In the genomic region with DNA sequence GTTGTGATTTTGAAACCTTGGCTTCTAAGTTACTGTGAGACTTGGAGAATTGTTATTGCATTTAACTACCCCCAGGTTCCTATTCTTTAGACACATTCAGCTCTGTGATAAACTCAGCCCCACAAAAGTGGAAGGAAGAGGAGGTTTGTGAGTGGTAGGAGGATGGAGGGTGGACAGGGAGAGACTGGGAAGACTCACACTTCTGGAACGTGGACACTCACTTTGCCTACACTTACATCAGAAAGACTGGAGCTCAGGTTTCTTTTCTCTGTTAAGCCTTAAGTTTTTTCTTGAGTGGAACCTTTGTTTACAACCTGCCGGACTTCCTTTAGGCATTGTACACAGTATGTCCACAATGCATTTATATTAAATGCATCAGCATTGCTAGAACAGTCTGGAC, we compare ENCODE assay signal across 17 cellular contexts.
DNase-seq lines count a peak whose midpoint lies in the region; ATAC-seq and TF ChIP-seq lines count a peak whose summit lies in the region.
"Had no signal": no experiment of that assay in that cellular context is flagged by ENCODE, and none has a peak within 500 bp of the region (broad histone marks: within the 10 kb centered on the region; RNA-seq: fewer than 3 reads in every experiment).

No MANE protein-coding gene starts in this region.

- H3K4me3 ChIP-seq in esophagus muscularis mucosa (no peak overlapping the region), trophoblast cell (ENCODE audit: low read depth, low read length) (no peak overlapping the region)
- H3K4me3 ChIP-seq: SK-N-MC had no signal

- no peak for TF ChIP-seq CTCF in esophagus muscularis mucosa (IDR thresholded peaks at IDR 0.05)

- TF ChIP-seq EP300 in esophagus muscularis mucosa (IDR thresholded peaks at IDR 0.05) = no peak

- H3K9me3 ChIP-seq in esophagus muscularis mucosa (no peaks in the 10 kb centered on the region), trophoblast cell (ENCODE audit: insufficient read depth, low read depth, low read length) (no peaks in the 10 kb centered on the region)

- peaks cover 3% of the 10 kb centered on the region for H3K36me3 Mint-ChIP-seq in effector memory CD8-positive, alpha-beta T cell (ENCODE audit: insufficient read depth)
- H3K36me3 Mint-ChIP-seq: activated naive CD8-positive, alpha-beta T cell treated with anti-CD3 and anti-CD28 coated beads, Interleukin-2, amount 10 ng/mL, durations not matched to agents 7 days and 5 days had no signal

- H3K4me1 Mint-ChIP-seq in effector memory CD8-positive, alpha-beta T cell (ENCODE audit: low read depth in 2 of 2) = no peaks in the 10 kb centered on the region
- H3K4me1 Mint-ChIP-seq: neural crest cell had no signal

- H3K27ac ChIP-seq in esophagus muscularis mucosa (replicated peaks in 1 of 4) (peak overlapping the region; percentile 21 to 48 (median 36)), trophoblast cell (ENCODE audit: low read depth, low read length) (no peak overlapping the region)
- H3K27ac ChIP-seq: SK-N-MC, VCaP had no signal

- ATAC-seq in GM18517 (IDR thresholded peaks at IDR 0.05; ENCODE audit: unreplicated experiment) = no peak
- ATAC-seq in effector memory CD8-positive, alpha-beta T cell (replicated peaks) = no peak
- no peak for ATAC-seq in sciatic nerve

- no peak overlapping the region for H3K9ac ChIP-seq in trophoblast cell (ENCODE audit: low read length)

- 35% methylated on average over 2 of the region's 2 CpGs for WGBS in esophagus muscularis mucosa
- no CpG with 5 or more reads among the region's 2 CpGs for WGBS in trophoblast cell (ENCODE audit: extremely low coverage, insufficient coverage, insufficient read length)

- no peak overlapping the region for H3K4me2 ChIP-seq in trophoblast cell (ENCODE audit: low read length)

- no peak overlapping the region for H3K23ac ChIP-seq in trophoblast cell (ENCODE audit: low read length)

- H3K14ac ChIP-seq in trophoblast cell (ENCODE audit: low read length) = no peak overlapping the region

- H3K79me2 ChIP-seq in trophoblast cell (ENCODE audit: control insufficient read depth, insufficient read depth, low read length, poor library complexity) = no peaks in the 10 kb centered on the region

- H3K27me3 ChIP-seq in esophagus muscularis mucosa (no peaks in the 10 kb centered on the region), trophoblast cell (ENCODE audit: insufficient read depth, low read length) (no peaks in the 10 kb centered on the region)

- H3K4ac ChIP-seq in trophoblast cell (ENCODE audit: low read depth, low read length) = no peak overlapping the region

- TF ChIP-seq POLR2A in esophagus muscularis mucosa (IDR thresholded peaks at IDR 0.05; ENCODE audit: low read depth) = no peak

- no peak overlapping the region for H4K12ac ChIP-seq in trophoblast cell (ENCODE audit: low read depth, low read length)

- H3K18ac ChIP-seq in trophoblast cell (ENCODE audit: low read length) = no peak overlapping the region

- no peaks in the 10 kb centered on the region for H3K79me1 ChIP-seq in trophoblast cell (ENCODE audit: low read length)

- no peak overlapping the region for H2BK5ac ChIP-seq in trophoblast cell (ENCODE audit: low read depth, low read length, poor library complexity)

- intact Hi-C loops in esophagus muscularis mucosa (cut with DNase I) (no loop called here), sciatic nerve (cut with DNase I) (no loop called here)

- no peak overlapping the region for H2AFZ ChIP-seq in trophoblast cell (ENCODE audit: insufficient read depth, low read length, poor library complexity)

- H3K4me3 Mint-ChIP-seq in effector memory CD8-positive, alpha-beta T cell = no peak overlapping the region
- H3K4me3 Mint-ChIP-seq: activated naive CD8-positive, alpha-beta T cell treated with anti-CD3 and anti-CD28 coated beads, Interleukin-2, amount 10 ng/mL, durations not matched to agents 7 days and 5 days; dendritic cell treated with granulocyte-macrophage colony-stimulating factor and Interleukin-4, amounts not matched to agents 40 ng/mL and 50 ng/mL, for 4 days; neural crest cell had no signal

- DNase-seq in EL = peak; percentile 53
- peak; percentile 47 for DNase-seq in RPMI7951 (ENCODE audit: low read depth)
- DNase-seq in esophagus muscularis mucosa (ENCODE audit: extremely low spot score) = no peak
- peak; percentile 31 to 64 for DNase-seq in trophoblast cell
- DNase-seq in effector memory CD8-positive, alpha-beta T cell = no peak
- DNase-seq in sciatic nerve (ENCODE audit: low spot score) = no peak
- no peak for DNase-seq in activated CD4-positive, alpha-beta T cell treated with anti-CD3 and anti-CD28 coated beads for 1 hour
- DNase-seq: activated CD8-positive, alpha-beta memory T cell treated with anti-CD3 and anti-CD28 coated beads, Interleukin-2, amount 50 U/mL, for 4 hours; activated naive CD8-positive, alpha-beta T cell treated with anti-CD3 and anti-CD28 coated beads, Interleukin-2, amount 10 ng/mL, durations not matched to agents 7 days and 5 days; glutamatergic neuron; NCI-H187 treated with DMSO at 0.1 percent for 48 hours; NCI-H774 had no signal

- peak overlapping the region; percentile 73 for H4K8ac ChIP-seq in trophoblast cell (ENCODE audit: low read depth, low read length)

- no peak overlapping the region for H4K91ac ChIP-seq in trophoblast cell (ENCODE audit: low read depth, low read length)

- no peaks in the 10 kb centered on the region for H3K9me3 Mint-ChIP-seq in effector memory CD8-positive, alpha-beta T cell
- H3K9me3 Mint-ChIP-seq: activated naive CD8-positive, alpha-beta T cell treated with anti-CD3 and anti-CD28 coated beads, Interleukin-2, amount 10 ng/mL, durations not matched to agents 7 days and 5 days; dendritic cell treated with granulocyte-macrophage colony-stimulating factor and Interleukin-4, amounts not matched to agents 40 ng/mL and 50 ng/mL, for 4 days had no signal

- H3K27ac Mint-ChIP-seq in effector memory CD8-positive, alpha-beta T cell = no peak overlapping the region
- H3K27ac Mint-ChIP-seq: activated naive CD8-positive, alpha-beta T cell treated with anti-CD3 and anti-CD28 coated beads, Interleukin-2, amount 10 ng/mL, durations not matched to agents 7 days and 5 days had no signal

- peaks cover 0 to 6% of the 10 kb centered on the region in 2 donors for H3K27me3 Mint-ChIP-seq in effector memory CD8-positive, alpha-beta T cell
- H3K27me3 Mint-ChIP-seq: activated naive CD8-positive, alpha-beta T cell treated with anti-CD3 and anti-CD28 coated beads, Interleukin-2, amount 10 ng/mL, durations not matched to agents 7 days and 5 days; dendritic cell treated with granulocyte-macrophage colony-stimulating factor and Interleukin-4, amounts not matched to agents 40 ng/mL and 50 ng/mL, for 4 days had no signal

- peaks cover 0 to 45% (median 23%) of the 10 kb centered on the region in 4 donors for H3K4me1 ChIP-seq in esophagus muscularis mucosa
- H3K4me1 ChIP-seq in trophoblast cell (ENCODE audit: control insufficient read depth in 1 of 2, insufficient read depth in 2 of 2, low read length in 2 of 2) = peaks cover 0 to 2% of the 10 kb centered on the region in 2 experiments

- H3K36me3 ChIP-seq in esophagus muscularis mucosa (no peaks in the 10 kb centered on the region), trophoblast cell (ENCODE audit: control insufficient read depth in 1 of 2, insufficient read depth in 2 of 2, low read length in 2 of 2) (no peaks in the 10 kb centered on the region)

- no peak overlapping the region for H2AK5ac ChIP-seq in trophoblast cell (ENCODE audit: low read length)

- H2BK120ac ChIP-seq in trophoblast cell (ENCODE audit: insufficient read depth, low read length, poor library complexity) = no peak overlapping the region

- no peak overlapping the region for H2BK12ac ChIP-seq in trophoblast cell (ENCODE audit: low read length)

Comparison
In these comparisons a context has a peak if more than half of its experiments do, and no peak if none do; other contexts are left out.
1. DNase-seq: peak in EL (single experiment), RPMI7951 (single experiment) and trophoblast cell (2 of 2); none in esophagus muscularis mucosa (single experiment), effector memory CD8-positive, alpha-beta T cell (0 of 3), sciatic nerve (single experiment) and activated CD4-positive, alpha-beta T cell treated with anti-CD3 and anti-CD28 coated beads for 1 hour (single experiment).